Comparison of ENCODE assay signal across 34 cellular contexts in genomic region chr7:27263781-27264180, GRCh38. TPM values are rescaled to one million over a fixed set of nuclear protein-coding genes. Genes with fewer than 3 reads are reported as not detected.
"Had no signal": no experiment of that assay in that cellular context is flagged by ENCODE, and none has a peak within 500 bp of the region (broad histone marks: within the 10 kb centered on the region; RNA-seq: fewer than 3 reads in every experiment).

No MANE protein-coding gene starts in this region.

- H3K27me3 ChIP-seq: ovary, sigmoid colon, thyroid gland, vagina had no signal

- H3K4me3 ChIP-seq: esophagus muscularis mucosa, gastroesophageal sphincter, heart right ventricle, lower lobe of right lung, ovary, psoas muscle, sigmoid colon, stomach, thyroid gland, vagina had no signal

- H3K27ac ChIP-seq: esophagus muscularis mucosa, foreskin keratinocyte, gastroesophageal sphincter, heart right ventricle, lower lobe of right lung, ovary, psoas muscle, sigmoid colon, stomach, thyroid gland, vagina had no signal

- H3K36me3 ChIP-seq: esophagus muscularis mucosa, gastroesophageal sphincter, heart right ventricle, lower lobe of right lung, ovary, sigmoid colon, stomach, thyroid gland, vagina had no signal

- ATAC-seq: foreskin keratinocyte; gastroesophageal sphincter; heart right ventricle; left ventricle myocardium superior; lower lobe of right lung; natural killer cell; psoas muscle; right cardiac atrium; stimulated activated effector memory CD8-positive, alpha-beta T cell treated with anti-CD3 and anti-CD28 coated beads, Interleukin-12 subunit alpha, Interleukin-12 subunit beta, amount 100 ng/mL, for 72 hours had no signal

- DNase-seq: dermis blood vessel endothelial cell; effector memory CD4-positive, alpha-beta T cell; foreskin keratinocyte; heart right ventricle; hippocampal formation; immature natural killer cell; left ventricle myocardium superior; lower lobe of right lung; natural killer cell; occipital lobe; ovary; posterior cingulate gyrus; psoas muscle; right cardiac atrium; sigmoid colon; stimulated activated CD4-positive, alpha-beta T cell treated with anti-CD3 and anti-CD28 coated beads, Interleukin-2, amount 100 ng/mL, for 24 hours; stimulated activated CD4-positive, alpha-beta T cell treated with anti-CD3 and anti-CD28 coated beads, Interleukin-4, amount 100 ng/mL, for 24 hours; stimulated activated naive CD4-positive, alpha-beta T cell treated with Interleukin-2 at 50 U/mL for 16 hours; stomach; thyroid gland; trophoblast cell had no signal

- FAIRE-seq: endothelial cell of umbilical vein had no signal

- H3K9me3 ChIP-seq: esophagus muscularis mucosa, gastroesophageal sphincter, heart right ventricle, lower lobe of right lung, ovary, psoas muscle, sigmoid colon, stomach, thyroid gland, vagina had no signal

- H3K4me1 ChIP-seq: esophagus muscularis mucosa, foreskin keratinocyte, gastroesophageal sphincter, heart right ventricle, lower lobe of right lung, psoas muscle, sigmoid colon, stomach, thyroid gland, vagina had no signal

RNA-seq across cellular contexts. Expression of gene EVX1, which starts 21.2 kb away (rescaled TPM):
- total RNA-seq: dermis blood vessel endothelial cell, endothelial cell of umbilical vein, epithelial cell of proximal tubule, esophagus muscularis mucosa, fibroblast of lung, foreskin keratinocyte, gastroesophageal sphincter, heart right ventricle, left ventricle myocardium superior, lower lobe of right lung, mononuclear cell, natural killer cell, occipital lobe, ovary, psoas muscle, renal cortical epithelial cell, right cardiac atrium, sigmoid colon, skeletal muscle tissue, stomach, subcutaneous adipose tissue, temporal lobe, thyroid gland had no signal
- polyA plus RNA-seq: endothelial cell of umbilical vein, fibroblast of lung, foreskin keratinocyte, heart right ventricle, immature natural killer cell, neural cell, ovary, psoas muscle, stomach had no signal
